Comparison of ENCODE assay signal across 9 cellular contexts in the genomic region with DNA sequence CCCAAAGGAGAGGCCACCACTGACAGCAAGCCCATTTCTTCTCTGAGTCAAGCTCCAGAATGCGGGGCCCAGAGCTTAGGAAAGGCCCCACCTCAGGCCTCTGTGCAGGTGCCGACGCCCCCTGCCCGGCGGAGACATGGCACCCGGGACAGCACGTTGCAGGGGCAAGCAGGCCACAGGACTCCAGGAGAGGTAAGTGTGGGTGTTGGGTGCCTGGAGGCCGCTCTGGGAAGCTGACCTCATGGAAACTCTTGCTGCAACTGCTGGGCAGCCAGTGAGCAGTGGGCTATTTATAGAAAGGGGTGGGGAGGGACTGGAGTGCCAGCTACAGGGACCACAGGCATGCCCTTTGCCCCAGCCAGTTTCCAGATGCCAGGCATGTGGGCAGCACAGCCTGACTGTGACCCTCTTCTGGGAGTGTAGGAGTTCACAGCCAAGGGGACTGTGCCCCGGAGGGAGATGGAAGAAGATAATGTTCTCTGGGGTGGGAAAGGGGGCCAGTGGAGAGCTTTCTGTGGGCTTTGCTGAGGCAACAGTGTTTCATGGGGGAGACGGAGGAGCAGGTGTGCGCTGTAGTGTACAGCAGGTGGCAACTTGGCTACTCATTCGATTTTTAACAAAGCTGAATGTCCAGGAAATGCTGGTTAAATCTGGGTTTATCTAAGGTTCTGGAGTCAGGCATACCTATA. TPM values are rescaled to one million over a fixed set of nuclear protein-coding genes. Genes with fewer than 3 reads are reported as not detected.
A peak's percentile ranks its signal among the peaks of the same experiment; 100 is the strongest.
DNase-seq lines count a peak whose midpoint lies in the region; ATAC-seq and TF ChIP-seq lines count a peak whose summit lies in the region.
"Had no signal": no experiment of that assay in that cellular context is flagged by ENCODE, and none has a peak within 500 bp of the region (broad histone marks: within the 10 kb centered on the region; RNA-seq: fewer than 3 reads in every experiment).

No MANE protein-coding gene starts in this region.

- no peaks in the 10 kb centered on the region for H3K79me2 ChIP-seq in GM23338 (replicated peaks; ENCODE audit: insufficient read depth)

- peaks cover 6% of the 10 kb centered on the region for H3K36me3 Mint-ChIP-seq in GM23338 (ENCODE audit: low read depth)
- H3K36me3 Mint-ChIP-seq in activated naive CD4-positive, alpha-beta T cell treated with anti-CD3 and anti-CD28 coated beads for 36 hours (ENCODE audit: low read depth), result no peaks in the 10 kb centered on the region

- no peak overlapping the region for H2AFZ ChIP-seq in GM23338

- H3K4me2 ChIP-seq in GM23338, result no peak overlapping the region

- TF ChIP-seq EP300 in sigmoid colon (IDR thresholded peaks at IDR 0.05), result peak; percentile 49 to 90 (median 76)

- no peaks in the 10 kb centered on the region for H3F3A ChIP-seq in GM23338 (replicated peaks; ENCODE audit: low read depth)

- H3K27ac Mint-ChIP-seq in GM23338, result peak overlapping the region; percentile 32; the same call in 1 of the 2 replicates
- H3K27ac Mint-ChIP-seq in activated naive CD4-positive, alpha-beta T cell treated with anti-CD3 and anti-CD28 coated beads for 36 hours, result no peak overlapping the region

- H3K27me3 Mint-ChIP-seq in GM23338 (ENCODE audit: insufficient read depth, low read depth, poor library complexity), result peaks cover 13% of the 10 kb centered on the region
- no peaks in the 10 kb centered on the region for H3K27me3 Mint-ChIP-seq in activated naive CD4-positive, alpha-beta T cell treated with anti-CD3 and anti-CD28 coated beads for 36 hours (ENCODE audit: low read depth)

- intact Hi-C loops in sigmoid colon (cut with DNase I), result loop anchor here (5.0 to 10.0 kb wide), 2 partner anchors 94 to 126 kb away; partner anchors contain the start of genes SEC11A and ZNF592
- intact Hi-C loops in activated naive CD4-positive, alpha-beta T cell treated with anti-CD3 and anti-CD28 coated beads for 36 hours (cut with micrococcal nuclease), result no loop called here

- no peaks in the 10 kb centered on the region for H3K4me1 ChIP-seq in GM23338 (ENCODE audit: insufficient read depth)
- peaks cover 57% of the 10 kb centered on the region for H3K4me1 ChIP-seq in cardiac muscle cell (ENCODE audit: low read depth)
- H3K4me1 ChIP-seq in sigmoid colon, result peaks cover 0 to 46% (median 36%) of the 10 kb centered on the region in 4 donors

- H3K9me2 ChIP-seq in GM23338 (ENCODE audit: insufficient read depth), result 0 out of 2 replicates have a peak, but pooled peaks cover 4% of the 10 kb centered on the region

- H3K36me3 ChIP-seq in GM23338 (ENCODE audit: insufficient read depth) (no peaks in the 10 kb centered on the region), cardiac muscle cell (peaks cover 6% of the 10 kb centered on the region), sigmoid colon (peaks cover 0 to 13% (median 0%) of the 10 kb centered on the region in 4 donors)

- no peak overlapping the region for H3K27ac ChIP-seq in GM23338 (ENCODE audit: low read depth)
- H3K27ac ChIP-seq in cardiac muscle cell, result peak overlapping the region; percentile 95
- H3K27ac ChIP-seq in sigmoid colon, result peak overlapping the region; percentile 75 to 90 (median 82)

- WGBS in sigmoid colon, 2 donors, result 46 to 76% methylated on average over 12 of the region's 12 CpGs

- CTCF ChIA-PET in activated naive CD4-positive, alpha-beta T cell treated with anti-CD3 and anti-CD28 coated beads for 36 hours (lab: Charles Lee), result no interaction called here

- H3K4me1 Mint-ChIP-seq in GM23338, result peaks cover 6% of the 10 kb centered on the region
- no peaks in the 10 kb centered on the region for H3K4me1 Mint-ChIP-seq in activated naive CD4-positive, alpha-beta T cell treated with anti-CD3 and anti-CD28 coated beads for 36 hours (ENCODE audit: low read depth)

- H3K9me3 Mint-ChIP-seq in GM23338, result peaks cover 3% of the 10 kb centered on the region; the same call in 2 of the 3 replicates
- H3K9me3 Mint-ChIP-seq in activated naive CD4-positive, alpha-beta T cell treated with anti-CD3 and anti-CD28 coated beads for 36 hours, result no peaks in the 10 kb centered on the region

- H4K20me1 ChIP-seq in GM23338 (replicated peaks; ENCODE audit: insufficient read depth), result peaks cover 3% of the 10 kb centered on the region; the same call in 1 of the 2 replicates

- DNase-seq in GM23338 (ENCODE audit: low spot score), result no peak
- peak; percentile 90 for DNase-seq in SW480 (ENCODE audit: low spot score)
- peak; percentile 82 to 92 for DNase-seq in cardiac muscle cell (ENCODE audit: low read depth in 1 of 2, low spot score in 1 of 2)
- DNase-seq in sigmoid colon, result peak; percentile 93
- DNase-seq in activated naive CD4-positive, alpha-beta T cell treated with anti-CD3 and anti-CD28 coated beads for 36 hours, result no peak
- no peak for DNase-seq in inferior parietal cortex (ENCODE audit: extremely low spot score)
- DNase-seq: T-helper 9 cell had no signal

- H3K27me3 ChIP-seq in GM23338 (ENCODE audit: insufficient read depth) (no peaks in the 10 kb centered on the region), cardiac muscle cell (no peaks in the 10 kb centered on the region), sigmoid colon (no peaks in the 10 kb centered on the region)

- no peaks in the 10 kb centered on the region for H3K9me3 ChIP-seq in cardiac muscle cell (ENCODE audit: low read depth)
- H3K9me3 ChIP-seq in sigmoid colon, result no peaks in the 10 kb centered on the region

- no peak overlapping the region for H3K4me3 ChIP-seq in GM23338
- no peak overlapping the region for H3K4me3 ChIP-seq in cardiac muscle cell
- H3K4me3 ChIP-seq in sigmoid colon, result no peak overlapping the region

- no peak for TF ChIP-seq CTCF in GM23338 (conservative IDR thresholded peaks at IDR 0.05; ENCODE audit: low read depth in 2 of 2)
- no peak for TF ChIP-seq CTCF in cardiac muscle cell (IDR thresholded peaks at IDR 0.05; ENCODE audit: low read depth, low read length)
- no peak for TF ChIP-seq CTCF in sigmoid colon (IDR thresholded peaks at IDR 0.05)

- no peak overlapping the region for H3K4me3 Mint-ChIP-seq in GM23338
- no peak overlapping the region for H3K4me3 Mint-ChIP-seq in activated naive CD4-positive, alpha-beta T cell treated with anti-CD3 and anti-CD28 coated beads for 36 hours

- ATAC-seq in GM23338 (no peak), HG02981 (IDR thresholded peaks at IDR 0.05; ENCODE audit: unreplicated experiment) (no peak), GM19328 (IDR thresholded peaks at IDR 0.05; ENCODE audit: unreplicated experiment) (no peak)

- no peak for TF ChIP-seq POLR2A in sigmoid colon (IDR thresholded peaks at IDR 0.05)

TF ChIP-seq in GM23338, 12 proteins besides CTCF, POLR2A, EP300 and RAD21 (continues in another document):
- TF ChIP-seq NANOG (IDR thresholded peaks at IDR 0.05; ENCODE audit: borderline replicate concordance), result no peak

RNA-seq across cellular contexts. Expression of gene ALPK3, which starts 23.7 kb away (rescaled TPM):
- total RNA-seq in GM23338 (2014; rRNA removed; shearing (Covaris generic)), result 29.7 and 45.7 TPM in 2 replicates
- polyA plus RNA-seq in GM23338 (2016; fragmentation: Nextera tagmentation; extraction: Ambion mirVana) (3.7 and 4.3 TPM in 2 replicates), cardiac muscle cell (16.6 and 19.2 TPM in 2 replicates), sigmoid colon (1 to 10 TPM in 1 of 3 donors, under 1 TPM in 2; under 0.01 to 2.4 (median under 0.01) TPM)
- total RNA-seq in cardiac muscle cell (44.6 and 52.1 TPM in 2 replicates), sigmoid colon (10 to 100 TPM in 2 of 4 donors, 1 to 10 TPM in 2; 3.9 to 41.0 (median 14.2) TPM)
- under 1 TPM; 0.02 to 0.05 TPM for total RNA-seq in activated naive CD4-positive, alpha-beta T cell treated with anti-CD3 and anti-CD28 coated beads for 36 hours

RNA-seq across cellular contexts. Expression of gene SLC28A1, which starts 43.6 kb away (rescaled TPM):
- not detected in 2 replicates for total RNA-seq in GM23338 (2014; rRNA removed; shearing (Covaris generic))
- polyA plus RNA-seq in GM23338 (2016; fragmentation: Nextera tagmentation; extraction: Ambion mirVana) (not detected in 2 replicates), cardiac muscle cell (0.41 and 0.45 TPM in 2 replicates), sigmoid colon (not detected)
- total RNA-seq in cardiac muscle cell (0.24 and 0.81 TPM in 2 replicates), sigmoid colon (not detected)
- total RNA-seq in activated naive CD4-positive, alpha-beta T cell treated with anti-CD3 and anti-CD28 coated beads for 36 hours, result not detected

Comparison
In these comparisons a context has a peak if more than half of its experiments do, and no peak if none do; other contexts are left out.
1. DNase-seq: peak in SW480 (single experiment), cardiac muscle cell (2 of 2) and sigmoid colon (single experiment); none in GM23338 (single experiment), activated naive CD4-positive, alpha-beta T cell treated with anti-CD3 and anti-CD28 coated beads for 36 hours (single experiment) and inferior parietal cortex (single experiment).
2. RNA of gene ALPK3, which starts 23.7 kb away (total RNA-seq): 44.6 to 52.1 TPM in cardiac muscle cell, 29.7 to 45.7 TPM in GM23338 and 3.9 to 41.0 TPM in sigmoid colon; 0.02 to 0.05 TPM in activated naive CD4-positive, alpha-beta T cell treated with anti-CD3 and anti-CD28 coated beads for 36 hours; every median in the first group is over 4 times any median in the second.